9 cellular contexts compared by ENCODE assay signal in genomic region chr1:22018583-22019559, GRCh38. TPM values are rescaled to one million over a fixed set of nuclear protein-coding genes. Genes with fewer than 3 reads are reported as not detected.
DNase-seq lines count a peak whose midpoint lies in the region; ATAC-seq and TF ChIP-seq lines count a peak whose summit lies in the region.
"Had no signal": no experiment of that assay in that cellular context is flagged by ENCODE, and none has a peak within 500 bp of the region (broad histone marks: within the 10 kb centered on the region; RNA-seq: fewer than 3 reads in every experiment).

No MANE protein-coding gene starts in this region.

- intact Hi-C loops in activated B cell treated with CpG ODN at 0.5 μM for 24 hours (cut with micrococcal nuclease): loop anchor here (1.0 kb wide), 1 partner anchor 34 kb away; no protein-coding TSS in a partner anchor

- H3K27ac Mint-ChIP-seq in activated B cell treated with CpG ODN at 0.5 μM for 24 hours (peak overlapping the region; percentile 91), chondrocyte (ENCODE audit: unreplicated experiment) (peak overlapping the region; percentile 91), naive B cell (peak overlapping the region; percentile 8 to 99 (median 97))

- 51 to 56% methylated on average over 10 of the region's 10 CpGs for WGBS in upper lobe of left lung, 2 donors

- no peak for TF ChIP-seq EP300 in upper lobe of left lung (IDR thresholded peaks at IDR 0.05)

- CTCF ChIA-PET in activated B cell treated with CpG ODN at 0.5 μM for 24 hours (lab: Charles Lee): interaction anchor here (1.0 to 2.0 kb wide), 3 partner anchors 21 to 71 kb away, joined by 3 to 6 read pairs (median 5); partner anchors contain the start of gene CDC42

- H3K4me3 Mint-ChIP-seq in activated B cell treated with CpG ODN at 0.5 μM for 24 hours (peak overlapping the region; percentile 66), chondrocyte (ENCODE audit: unreplicated experiment) (no peak overlapping the region), naive B cell (peak overlapping the region in 6 of 8 donors; percentile 44 to 87 (median 74))

- no peaks in the 10 kb centered on the region for H3K9me3 Mint-ChIP-seq in activated B cell treated with CpG ODN at 0.5 μM for 24 hours
- H3K9me3 Mint-ChIP-seq in chondrocyte (ENCODE audit: low read depth): no peaks in the 10 kb centered on the region
- peaks cover 0 to 4% (median 0%) of the 10 kb centered on the region in 7 donors for H3K9me3 Mint-ChIP-seq in naive B cell

- TF ChIP-seq CTCF in activated B cell treated with CpG ODN at 0.5 μM for 24 hours (IDR thresholded peaks at IDR 0.05): no peak
- peak; percentile 77 for TF ChIP-seq CTCF in chondrocyte (IDR thresholded peaks at IDR 0.05)
- peak in 1 of 6 experiments; percentile 9 for TF ChIP-seq CTCF in upper lobe of left lung (IDR thresholded peaks at IDR 0.05)

- H3K36me3 ChIP-seq in upper lobe of left lung: no peaks in the 10 kb centered on the region

- H3K9me3 ChIP-seq in upper lobe of left lung: no peaks in the 10 kb centered on the region

- peak; percentile 93 for ATAC-seq in activated B cell treated with CpG ODN at 0.5 μM for 24 hours (ENCODE audit: low read depth)
- peak; percentile 96 to 97 for ATAC-seq in naive B cell (ENCODE audit: low read depth in 2 of 2)
- peak; percentile 84 to 89 for ATAC-seq in upper lobe of left lung (ENCODE audit: low FRiP score in 2 of 2)
- ATAC-seq in GM21447 (IDR thresholded peaks at IDR 0.05; ENCODE audit: unreplicated experiment): no peak

- H3K27ac ChIP-seq in upper lobe of left lung: peak overlapping the region in 3 of 4 donors; percentile 75 to 80 (median 78)
- H3K27ac ChIP-seq: C4-2B had no signal

- H3K27me3 ChIP-seq in upper lobe of left lung: no peaks in the 10 kb centered on the region

- H3K4me1 ChIP-seq in upper lobe of left lung: peaks cover under 1 to 11% (median 6%) of the 10 kb centered on the region in 4 donors

- H3K27me3 Mint-ChIP-seq in activated B cell treated with CpG ODN at 0.5 μM for 24 hours (no peaks in the 10 kb centered on the region), chondrocyte (ENCODE audit: low read depth) (no peaks in the 10 kb centered on the region), naive B cell (no peaks in the 10 kb centered on the region)

- POLR2A ChIA-PET in activated B cell treated with CpG ODN at 0.5 μM for 24 hours (lab: Charles Lee): interaction anchor here (0.6 to 2.4 kb wide), 11 partner anchors 21 to 771 kb away, joined by 3 to 28 read pairs (median 3); partner anchors contain the start of gene CDC42

- peaks cover 30% of the 10 kb centered on the region for H3K4me1 Mint-ChIP-seq in activated B cell treated with CpG ODN at 0.5 μM for 24 hours
- H3K4me1 Mint-ChIP-seq in chondrocyte (ENCODE audit: low read depth): peaks cover 22% of the 10 kb centered on the region
- H3K4me1 Mint-ChIP-seq in naive B cell: peaks cover 20 to 35% (median 24%) of the 10 kb centered on the region in 3 donors

- peak; percentile 18 for DNase-seq in DMS53 (lab: John Stamatoyannopoulos, UW)
- DNase-seq in DMS53 treated with DMSO at 0.1 percent for 48 hours (lab: John Stamatoyannopoulos, UW; ENCODE audit: unreplicated experiment): no peak
- DNase-seq in Kasumi-1 (lab: John Stamatoyannopoulos, UW): peak; percentile 93 to 96
- DNase-seq in activated B cell treated with CpG ODN at 0.5 μM for 24 hours: peak; percentile 35
- DNase-seq in chondrocyte (ENCODE audit: low spot score): no peak
- DNase-seq in naive B cell: peak; percentile 66
- peak in 1 of 2 donors; percentile 80 for DNase-seq in upper lobe of left lung

- TF ChIP-seq POLR2A in upper lobe of left lung (IDR thresholded peaks at IDR 0.05): no peak

- no peaks in the 10 kb centered on the region for H3K36me3 Mint-ChIP-seq in activated B cell treated with CpG ODN at 0.5 μM for 24 hours (ENCODE audit: low read depth)
- H3K36me3 Mint-ChIP-seq in chondrocyte (ENCODE audit: low read depth): no peaks in the 10 kb centered on the region
- H3K36me3 Mint-ChIP-seq in naive B cell: no peaks in the 10 kb centered on the region

- H3K4me3 ChIP-seq in upper lobe of left lung: no peak overlapping the region

RNA-seq across cellular contexts. Expression of gene CELA3A, which starts 17.4 kb away (rescaled TPM):
- total RNA-seq in activated B cell treated with CpG ODN at 0.5 μM for 24 hours: not detected in 2 replicates
- not detected in 3 replicates for total RNA-seq in chondrocyte
- polyA plus RNA-seq in naive B cell (ENCODE audit: low read depth in 6 of 6): not detected
- total RNA-seq in upper lobe of left lung: 10 to 100 TPM in 1 of 6 donors, 1 to 10 TPM in 1, not detected in 4; 7.5 to 17.0 TPM

RNA-seq across cellular contexts. Expression of gene CDC42, which starts 33.6 kb away (rescaled TPM):
- total RNA-seq in activated B cell treated with CpG ODN at 0.5 μM for 24 hours: 310 and 324 TPM in 2 replicates
- 250 to 272 TPM (median 259 TPM) in 3 replicates for total RNA-seq in chondrocyte
- polyA plus RNA-seq in naive B cell (ENCODE audit: low read depth in 6 of 6): 100 to 1,000 TPM; 165 to 491 (median 378) TPM
- 100 to 1,000 TPM in 4 of 6 donors, 10 to 100 TPM in 2; 24.1 to 248 (median 213) TPM for total RNA-seq in upper lobe of left lung

RNA-seq across cellular contexts. Expression of gene CELA3B, which starts 42.0 kb away (rescaled TPM):
- not detected in 2 replicates for total RNA-seq in activated B cell treated with CpG ODN at 0.5 μM for 24 hours
- total RNA-seq in chondrocyte: not detected in 3 replicates
- polyA plus RNA-seq in naive B cell (ENCODE audit: low read depth in 6 of 6): not detected
- total RNA-seq in upper lobe of left lung: 1 to 10 TPM in 2 of 6 donors, not detected in 4; 5.3 to 9.7 TPM

Comparison
In these comparisons a context has a peak if more than half of its experiments do, and no peak if none do; other contexts are left out.
1. DNase-seq: peak in DMS53 (single experiment), Kasumi-1 (2 of 2), activated B cell treated with CpG ODN at 0.5 μM for 24 hours (single experiment) and naive B cell (single experiment); none in DMS53 treated with DMSO at 0.1 percent for 48 hours (single experiment) and chondrocyte (single experiment).
2. Peak in every context shown above with its lines, with median percentiles within 50 percentile points of each other: H3K27ac Mint-ChIP-seq.